ENCODE assay signal across 24 cellular contexts in genomic region chr10:71520042-71520441, GRCh38.
"Had no signal": no experiment of that assay in that cellular context is flagged by ENCODE, and none has a peak within 500 bp of the region (broad histone marks: within the 10 kb centered on the region; RNA-seq: fewer than 3 reads in every experiment).

No MANE protein-coding gene starts in this region.

- H3K27me3 ChIP-seq: ascending aorta, right atrium auricular region, tibial nerve, vagina had no signal

- H3K36me3 ChIP-seq: ascending aorta, lower lobe of right lung, neutrophil, right atrium auricular region, tibial nerve, vagina had no signal

- H3K27ac ChIP-seq: ascending aorta, epithelial cell of prostate, lower lobe of right lung, neutrophil, right atrium auricular region, skin epidermis, tibial nerve, vagina had no signal

- ATAC-seq: activated CD8-positive, alpha-beta memory T cell treated with anti-CD3 and anti-CD28 coated beads, Interleukin-2, amount 10 ng/mL, durations not matched to agents 7 days and 5 days; activated naive CD8-positive, alpha-beta T cell treated with anti-CD3 and anti-CD28 coated beads, Interleukin-2, amount 50 U/mL, for 24 hours; effector memory CD8-positive, alpha-beta T cell; left cardiac atrium; lower lobe of right lung; naive thymus-derived CD4-positive, alpha-beta T cell; T-cell had no signal

- H3K4me1 ChIP-seq: ascending aorta, lower lobe of right lung, right atrium auricular region, tibial nerve, vagina had no signal

- H3K4me3 ChIP-seq: ascending aorta, lower lobe of right lung, right atrium auricular region, skin epidermis, tibial nerve, vagina had no signal

- H3K9me3 ChIP-seq: ascending aorta, lower lobe of right lung, neutrophil, right atrium auricular region, tibial nerve, vagina had no signal

- DNase-seq: activated CD4-positive, alpha-beta memory T cell treated with anti-CD3 and anti-CD28 coated beads for 36 hours; activated CD8-positive, alpha-beta memory T cell treated with anti-CD3 and anti-CD28 coated beads, Interleukin-2, amount 10 ng/mL, durations not matched to agents 7 days and 5 days; activated naive CD4-positive, alpha-beta T cell treated with anti-CD3 and anti-CD28 coated beads for 36 hours; activated naive CD8-positive, alpha-beta T cell treated with anti-CD3 and anti-CD28 coated beads, Interleukin-2, amount 50 U/mL, for 24 hours; activated T-cell treated with anti-CD3 and anti-CD28 coated beads, Interleukin-2, amount 50 U/mL, for 1 hour; central memory CD4-positive, alpha-beta T cell; cortex of kidney; effector memory CD8-positive, alpha-beta T cell; head of caudate nucleus; left cardiac atrium; lower lobe of right lung; naive thymus-derived CD4-positive, alpha-beta T cell; stimulated activated CD4-positive, alpha-beta T cell treated with anti-CD3 and anti-CD28 coated beads, Interleukin-4, amount 100 ng/mL, for 24 hours; stimulated activated naive CD4-positive, alpha-beta T cell; substantia nigra; T-cell; T1000 had no signal
